ENCODE assay signal across 12 cellular contexts in genomic region chr6:37205189-37205996, GRCh38. TPM values are rescaled to one million over a fixed set of nuclear protein-coding genes. Genes with fewer than 3 reads are reported as not detected.
A peak's percentile ranks its signal among the peaks of the same experiment; 100 is the strongest.
DNase-seq lines count a peak whose midpoint lies in the region; ATAC-seq lines count a peak whose summit lies in the region.
"Had no signal": no experiment of that assay in that cellular context is flagged by ENCODE, and none has a peak within 500 bp of the region (broad histone marks: within the 10 kb centered on the region; RNA-seq: fewer than 3 reads in every experiment).

No MANE protein-coding gene starts in this region.

- H3K9me3 Mint-ChIP-seq in activated T-cell treated with anti-CD3 and anti-CD28 coated beads, Interleukin-2, amount 50 U/mL, for 72 hours = no peaks in the 10 kb centered on the region
- no peaks in the 10 kb centered on the region for H3K9me3 Mint-ChIP-seq in activated naive CD8-positive, alpha-beta T cell treated with anti-CD3 and anti-CD28 coated beads for 36 hours

- peak in 1 of 2 donors; percentile 37 for DNase-seq in activated T-cell treated with anti-CD3 and anti-CD28 coated beads, Interleukin-2, amount 50 U/mL, for 72 hours
- no peak for DNase-seq in activated T-cell treated with anti-CD3 and anti-CD28 coated beads, Interleukin-2, amount 50 U/mL, for 1 hour
- DNase-seq in HUDEP-2 (lab: John Stamatoyannopoulos, UW; ENCODE audit: unreplicated experiment in 76 of 76) (peak in 59 of 76 experiments; percentile 23 to 80 (median 50)), NCI-H187 (lab: John Stamatoyannopoulos, UW) (no peak)
- peak; percentile 67 for DNase-seq in activated naive CD8-positive, alpha-beta T cell treated with anti-CD3 and anti-CD28 coated beads for 36 hours
- DNase-seq in stimulated activated naive CD8-positive, alpha-beta T cell treated with anti-CD3 and anti-CD28 coated beads, Interleukin-15, Interleukin-2, amounts not matched to agents 100 U/mL and 50 U/mL, for 24 hours = peak; percentile 51
- DNase-seq: glutamatergic neuron, NCI-H69, psoas muscle, tibial artery had no signal

- no peaks in the 10 kb centered on the region for H3K36me3 Mint-ChIP-seq in activated T-cell treated with anti-CD3 and anti-CD28 coated beads, Interleukin-2, amount 50 U/mL, for 72 hours (ENCODE audit: insufficient read depth in 2 of 2)
- peaks cover 2% of the 10 kb centered on the region for H3K36me3 Mint-ChIP-seq in activated naive CD8-positive, alpha-beta T cell treated with anti-CD3 and anti-CD28 coated beads for 36 hours

- peak overlapping the region; percentile 23 to 58 for H3K4me3 Mint-ChIP-seq in activated T-cell treated with anti-CD3 and anti-CD28 coated beads, Interleukin-2, amount 50 U/mL, for 72 hours
- H3K4me3 Mint-ChIP-seq in activated naive CD8-positive, alpha-beta T cell treated with anti-CD3 and anti-CD28 coated beads for 36 hours = peak overlapping the region; percentile 33

- peak overlapping the region; percentile 79 for H3K27ac Mint-ChIP-seq in activated T-cell treated with anti-CD3 and anti-CD28 coated beads, Interleukin-2, amount 50 U/mL, for 72 hours
- peak overlapping the region; percentile 93 for H3K27ac Mint-ChIP-seq in activated naive CD8-positive, alpha-beta T cell treated with anti-CD3 and anti-CD28 coated beads for 36 hours

- ATAC-seq in activated T-cell treated with anti-CD3 and anti-CD28 coated beads, Interleukin-2, amount 50 U/mL, for 72 hours (replicated peaks in 1 of 2) = peak; percentile 10
- ATAC-seq in stimulated activated naive CD8-positive, alpha-beta T cell treated with anti-CD3 and anti-CD28 coated beads, Interleukin-15, Interleukin-2, amounts not matched to agents 100 U/mL and 50 U/mL, for 24 hours = peak; percentile 47
- ATAC-seq in HG02970 (IDR thresholded peaks at IDR 0.05; ENCODE audit: low FRiP score, unreplicated experiment) (no peak), HG02588 (IDR thresholded peaks at IDR 0.05; ENCODE audit: unreplicated experiment) (no peak)

- peaks cover 88% of the 10 kb centered on the region for H3K4me1 Mint-ChIP-seq in activated T-cell treated with anti-CD3 and anti-CD28 coated beads, Interleukin-2, amount 50 U/mL, for 72 hours (ENCODE audit: low read depth)
- H3K4me1 Mint-ChIP-seq in activated naive CD8-positive, alpha-beta T cell treated with anti-CD3 and anti-CD28 coated beads for 36 hours = peaks cover 70% of the 10 kb centered on the region

- no peaks in the 10 kb centered on the region for H3K27me3 Mint-ChIP-seq in activated T-cell treated with anti-CD3 and anti-CD28 coated beads, Interleukin-2, amount 50 U/mL, for 72 hours (ENCODE audit: low read depth)
- no peaks in the 10 kb centered on the region for H3K27me3 Mint-ChIP-seq in activated naive CD8-positive, alpha-beta T cell treated with anti-CD3 and anti-CD28 coated beads for 36 hours

RNA-seq across cellular contexts. Expression of gene PIM1, which starts 35.4 kb away (rescaled TPM):
- total RNA-seq in activated T-cell treated with anti-CD3 and anti-CD28 coated beads, Interleukin-2, amount 50 U/mL, for 72 hours = 100 to 1,000 TPM; 334 to 429 TPM
- total RNA-seq in activated naive CD8-positive, alpha-beta T cell treated with anti-CD3 and anti-CD28 coated beads for 36 hours = 100 to 1,000 TPM; 166 to 168 TPM

RNA-seq across cellular contexts. Expression of gene TBC1D22B, which starts 52.2 kb away (rescaled TPM):
- total RNA-seq in activated T-cell treated with anti-CD3 and anti-CD28 coated beads, Interleukin-2, amount 50 U/mL, for 72 hours = 10 to 100 TPM; 23.2 to 24.4 TPM
- total RNA-seq in activated naive CD8-positive, alpha-beta T cell treated with anti-CD3 and anti-CD28 coated beads for 36 hours = 10 to 100 TPM; 13.0 to 13.9 TPM

RNA-seq across cellular contexts. Expression of gene TMEM217, which starts 52.6 kb away (rescaled TPM):
- 1 to 10 TPM; 6.8 to 9.3 TPM for total RNA-seq in activated T-cell treated with anti-CD3 and anti-CD28 coated beads, Interleukin-2, amount 50 U/mL, for 72 hours
- total RNA-seq in activated naive CD8-positive, alpha-beta T cell treated with anti-CD3 and anti-CD28 coated beads for 36 hours = 1 to 10 TPM; 3.5 to 4.9 TPM

Comparison
In these comparisons a context has a peak if more than half of its experiments do, and no peak if none do; other contexts are left out.
1. ATAC-seq: peak in activated T-cell treated with anti-CD3 and anti-CD28 coated beads, Interleukin-2, amount 50 U/mL, for 72 hours (2 of 2) and stimulated activated naive CD8-positive, alpha-beta T cell treated with anti-CD3 and anti-CD28 coated beads, Interleukin-15, Interleukin-2, amounts not matched to agents 100 U/mL and 50 U/mL, for 24 hours (single experiment); none in HG02970 (single experiment) and HG02588 (single experiment).
2. DNase-seq: peak in HUDEP-2 (59 of 76), activated naive CD8-positive, alpha-beta T cell treated with anti-CD3 and anti-CD28 coated beads for 36 hours (single experiment) and stimulated activated naive CD8-positive, alpha-beta T cell treated with anti-CD3 and anti-CD28 coated beads, Interleukin-15, Interleukin-2, amounts not matched to agents 100 U/mL and 50 U/mL, for 24 hours (single experiment); none in activated T-cell treated with anti-CD3 and anti-CD28 coated beads, Interleukin-2, amount 50 U/mL, for 1 hour (single experiment) and NCI-H187 (0 of 2).